Comparison of ENCODE assay signal across 20 cellular contexts in genomic region chr11:57231539-57232253, GRCh38. TPM values are rescaled to one million over a fixed set of nuclear protein-coding genes. Genes with fewer than 3 reads are reported as not detected.
DNase-seq lines count a peak whose midpoint lies in the region; ATAC-seq, FAIRE-seq and TF ChIP-seq lines count a peak whose summit lies in the region.
"Had no signal": no experiment of that assay in that cellular context is flagged by ENCODE, and none has a peak within 500 bp of the region (broad histone marks: within the 10 kb centered on the region; RNA-seq: fewer than 3 reads in every experiment).

No MANE protein-coding gene starts in this region.

- peak overlapping the region; percentile 62 for H3K27ac ChIP-seq in left ventricle myocardium inferior (replicated peaks)
- H3K27ac ChIP-seq in right atrium auricular region: peak overlapping the region in 1 of 2 donors; percentile 32
- H3K27ac ChIP-seq in astrocyte (ENCODE audit: low read depth, low read length): no peak overlapping the region
- no peak overlapping the region for H3K27ac ChIP-seq in aorta (ENCODE audit: low read depth in 1 of 2, low read length in 2 of 2)
- H3K27ac ChIP-seq: C4-2B had no signal

- H2AFZ ChIP-seq in astrocyte (ENCODE audit: low read depth, low read length): no peak overlapping the region

- H3K9me3 ChIP-seq in left ventricle myocardium inferior (replicated peaks) (no peaks in the 10 kb centered on the region), right atrium auricular region (no peaks in the 10 kb centered on the region), astrocyte (ENCODE audit: insufficient read depth, low read depth, low read length) (no peaks in the 10 kb centered on the region), aorta (ENCODE audit: control insufficient read depth, low read length) (no peaks in the 10 kb centered on the region)

- whole genome bisulfite sequencing in aorta, 2 donors: 48 to 50% methylated on average over 3 of the region's 3 CpGs

- no peak for TF ChIP-seq CTCF in left ventricle myocardium inferior (IDR thresholded peaks at IDR 0.05; ENCODE audit: borderline replicate concordance)
- no peak for TF ChIP-seq CTCF in right atrium auricular region (IDR thresholded peaks at IDR 0.05)
- no peak for TF ChIP-seq CTCF in astrocyte (IDR thresholded peaks at IDR 0.05; ENCODE audit: insufficient read depth, low read depth, low read length)
- TF ChIP-seq CTCF in nephron progenitor cell (IDR thresholded peaks at IDR 0.05): no peak

- DNase-seq in left ventricle myocardium inferior: no peak
- DNase-seq in right atrium auricular region (ENCODE audit: low spot score): no peak
- no peak for DNase-seq in astrocyte (ENCODE audit: low read depth)
- no peak for DNase-seq in nephron progenitor cell
- DNase-seq in aorta: no peak
- no peak for DNase-seq in DMS114 treated with DMSO at 0.1 percent for 48 hours (lab: John Stamatoyannopoulos, UW; ENCODE audit: unreplicated experiment)
- no peak for DNase-seq in activated T-cell treated with anti-CD3 and anti-CD28 coated beads, Interleukin-2, amount 50 U/mL, for 1 hour
- DNase-seq in LoVo (ENCODE audit: low spot score): no peak
- DNase-seq: GDM1, GOT3, Karpas-422, MM.1S, NCI-H1105 treated with DMSO at 0.1 percent for 48 hours, NCI-H187, NCI-H226, NCI-H524 treated with DMSO at 0.1 percent for 48 hours had no signal

- H3K36me3 Mint-ChIP-seq in astrocyte (ENCODE audit: low read depth, unreplicated experiment): no peaks in the 10 kb centered on the region
- no peaks in the 10 kb centered on the region for H3K36me3 Mint-ChIP-seq in nephron progenitor cell (ENCODE audit: low read depth)

- no peak for FAIRE-seq in astrocyte (lab: Jason Lieb, UNC)
- FAIRE-seq: A204.1, GM12878 had no signal

- H3K9me3 Mint-ChIP-seq in astrocyte (ENCODE audit: unreplicated experiment): peaks cover 1% of the 10 kb centered on the region
- H3K9me3 Mint-ChIP-seq in nephron progenitor cell: no peaks in the 10 kb centered on the region

- no peak overlapping the region for H3K9ac ChIP-seq in astrocyte (ENCODE audit: low read length)

- H3K4me1 Mint-ChIP-seq in astrocyte (ENCODE audit: low read depth, unreplicated experiment): peaks cover 23% of the 10 kb centered on the region
- peaks cover 68% of the 10 kb centered on the region for H3K4me1 Mint-ChIP-seq in nephron progenitor cell

- intact Hi-C loops in left ventricle myocardium inferior (cut with micrococcal nuclease): no loop called here
- intact Hi-C loops in aorta (cut with DNase I): no loop called here

- H3K4me2 ChIP-seq in astrocyte (ENCODE audit: low read length): no peak overlapping the region

- H3K27me3 Mint-ChIP-seq in astrocyte (ENCODE audit: low read depth, unreplicated experiment): peaks cover 38% of the 10 kb centered on the region
- H3K27me3 Mint-ChIP-seq in nephron progenitor cell (ENCODE audit: low read depth, poor library complexity): no peaks in the 10 kb centered on the region

- H3K27me3 ChIP-seq in left ventricle myocardium inferior (ENCODE audit: low read depth): peaks cover 58% of the 10 kb centered on the region
- H3K27me3 ChIP-seq in right atrium auricular region: no peaks in the 10 kb centered on the region
- peaks cover 21% of the 10 kb centered on the region for H3K27me3 ChIP-seq in astrocyte (ENCODE audit: insufficient read depth, low read length)
- no peaks in the 10 kb centered on the region for H3K27me3 ChIP-seq in aorta (ENCODE audit: control insufficient read depth in 1 of 2, insufficient read depth in 2 of 2, low read length in 1 of 2)

- H3K4me1 ChIP-seq in left ventricle myocardium inferior (peaks cover 71% of the 10 kb centered on the region), right atrium auricular region (peaks cover 0 to 35% of the 10 kb centered on the region in 2 donors), astrocyte (ENCODE audit: insufficient read depth, low read length) (no peaks in the 10 kb centered on the region), aorta (ENCODE audit: control insufficient read depth in 1 of 2, insufficient read depth in 2 of 2, low read length in 2 of 2) (no peaks in the 10 kb centered on the region)

- H3K79me2 ChIP-seq in astrocyte (ENCODE audit: insufficient read depth, low read length): no peaks in the 10 kb centered on the region

- H3K4me3 ChIP-seq in left ventricle myocardium inferior (peak overlapping the region; percentile 35), right atrium auricular region (no peak overlapping the region), astrocyte (ENCODE audit: insufficient read depth, low read depth, low read length) (no peak overlapping the region), aorta (ENCODE audit: low read length in 2 of 2) (no peak overlapping the region)
- H3K4me3 ChIP-seq: GM12878 had no signal

- peak; percentile 17 for ATAC-seq in aorta (ENCODE audit: low FRiP score)
- ATAC-seq: GM12878, Panc1 had no signal

- H3K27ac Mint-ChIP-seq in astrocyte (ENCODE audit: unreplicated experiment): peak overlapping the region; percentile 55
- H3K27ac Mint-ChIP-seq in nephron progenitor cell: peak overlapping the region; percentile 87

- no peak overlapping the region for H3K4me3 Mint-ChIP-seq in astrocyte (ENCODE audit: unreplicated experiment)
- H3K4me3 Mint-ChIP-seq in nephron progenitor cell: peak overlapping the region; percentile 7

- H3K36me3 ChIP-seq in left ventricle myocardium inferior (no peaks in the 10 kb centered on the region), right atrium auricular region (no peaks in the 10 kb centered on the region), astrocyte (ENCODE audit: insufficient read depth, low read length) (no peaks in the 10 kb centered on the region), aorta (ENCODE audit: control insufficient read depth in 1 of 2, insufficient read depth in 2 of 2, low read length in 1 of 2) (no peaks in the 10 kb centered on the region)

- no peaks in the 10 kb centered on the region for H4K20me1 ChIP-seq in astrocyte (ENCODE audit: insufficient read depth, low read length)

RNA-seq across cellular contexts. Expression of gene APLNR, which starts 5.4 kb away (rescaled TPM):
- total RNA-seq in left ventricle myocardium inferior (8.5 TPM), right atrium auricular region (10 to 100 TPM in 1 of 2 donors, 1 to 10 TPM in 1; 6.3 to 13.6 TPM), astrocyte (0.07 TPM in 1 of 2 replicates, not detected in the other), aorta (10 to 100 TPM; 17.8 to 27.7 TPM)
- polyA plus RNA-seq in aorta: under 1 TPM in 1 of 2 donors, not detected in 1; 0.23 TPM
- total RNA-seq: GM12878 had no signal

RNA-seq across cellular contexts. Expression of gene LRRC55, which starts 49.9 kb away (rescaled TPM):
- 0.16 TPM for total RNA-seq in left ventricle myocardium inferior
- not detected for total RNA-seq in right atrium auricular region
- not detected in 2 replicates for total RNA-seq in astrocyte
- under 1 TPM in 1 of 2 donors, not detected in 1; 0.21 TPM for total RNA-seq in aorta
- under 1 TPM; under 0.01 to 0.05 TPM for polyA plus RNA-seq in aorta
- total RNA-seq: GM12878 had no signal
